Comparison of ENCODE assay signal across 23 cellular contexts in the genomic region with DNA sequence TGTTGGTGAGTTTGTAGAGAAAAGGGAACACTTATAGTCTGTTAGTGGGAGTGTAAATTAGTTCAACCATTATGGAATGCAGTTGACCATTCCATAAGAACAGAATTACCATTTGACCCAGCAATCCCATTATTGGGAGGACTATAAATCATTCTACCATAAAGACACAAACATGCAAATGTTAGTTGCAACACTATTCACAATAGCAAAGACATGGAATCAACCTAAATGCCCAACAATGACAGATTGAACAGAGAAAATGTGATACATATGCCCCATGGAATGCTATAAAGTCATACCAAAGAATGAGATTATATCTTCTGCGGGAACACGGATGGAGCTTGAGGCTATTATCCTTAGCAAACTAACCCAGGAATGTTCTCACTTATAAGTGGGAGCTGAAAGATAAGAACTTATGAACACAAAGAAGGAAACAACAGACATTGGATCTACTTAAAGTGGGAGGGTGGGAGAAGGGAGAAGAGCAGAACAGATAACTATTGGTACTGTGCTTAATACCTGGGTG.
"Had no signal": no experiment of that assay in that cellular context is flagged by ENCODE, and none has a peak within 500 bp of the region (broad histone marks: within the 10 kb centered on the region; RNA-seq: fewer than 3 reads in every experiment).

No MANE protein-coding gene starts in this region.

- H3K4me1 ChIP-seq: esophagus squamous epithelium, gastrocnemius medialis, pancreas, right lobe of liver, suprapubic skin, transverse colon, upper lobe of right lung, uterus had no signal

- ATAC-seq: effector memory CD8-positive, alpha-beta T cell; gastrocnemius medialis; left lobe of liver; mucosa of descending colon; natural killer cell treated with Interleukin-12 subunit alpha and Interleukin-12 subunit beta and Interleukin-15 and Interleukin-18, amount 100 ng/mL, for 72 hours; pancreas; right lobe of liver; stimulated activated naive B cell treated with anti-CD40 and anti-IgM and Interleukin-4, amounts not matched to agents 10 μg/mL and 1 μg/mL and 100 μg/mL, for 72 hours; upper lobe of right lung had no signal

- H3K27me3 ChIP-seq: esophagus squamous epithelium, gastrocnemius medialis, neutrophil, pancreas, right lobe of liver, suprapubic skin, transverse colon, upper lobe of right lung, uterus had no signal

- FAIRE-seq: kidney, pancreas, small intestine had no signal

- H3K27ac ChIP-seq: esophagus squamous epithelium, gastrocnemius medialis, neutrophil, pancreas, right lobe of liver, suprapubic skin, transverse colon, upper lobe of right lung, uterus had no signal

- DNase-seq: cortex of kidney; effector memory CD8-positive, alpha-beta T cell; erythroblast; esophagus squamous epithelium; gastrocnemius medialis; head of caudate nucleus; kidney; mesenchymal stem cell; mucosa of descending colon; naive B cell; pancreas; right lobe of liver; small intestine; stimulated activated CD4-positive, alpha-beta T cell treated with anti-CD3 and anti-CD28 coated beads, Interleukin-15, amount 100 ng/mL, for 24 hours; stimulated activated CD4-positive, alpha-beta T cell treated with anti-CD3 and anti-CD28 coated beads, Interleukin-2, amount 100 ng/mL, for 48 hours; stimulated activated naive B cell treated with anti-CD40 and anti-IgM and Interleukin-4, amounts not matched to agents 10 μg/mL and 1 μg/mL and 100 μg/mL, for 72 hours; transverse colon; upper lobe of right lung; uterus had no signal
